ENCODE assay signal across 22 cellular contexts in genomic region chr13:96179309-96179708, GRCh38.
"Had no signal": no experiment of that assay in that cellular context is flagged by ENCODE, and none has a peak within 500 bp of the region (broad histone marks: within the 10 kb centered on the region; RNA-seq: fewer than 3 reads in every experiment).

No MANE protein-coding gene starts in this region.

- H3K27me3 Mint-ChIP-seq: dendritic cell treated with granulocyte-macrophage colony-stimulating factor and Interleukin-4, amounts not matched to agents 40 ng/mL and 50 ng/mL, for 4 days; effector memory CD8-positive, alpha-beta T cell had no signal

- H3K4me1 ChIP-seq: colonic mucosa, esophagus squamous epithelium, foreskin keratinocyte, gastrocnemius medialis, heart left ventricle, heart right ventricle had no signal

- H3K9me3 ChIP-seq: colonic mucosa, esophagus muscularis mucosa, esophagus squamous epithelium, gastrocnemius medialis, gastroesophageal sphincter, heart left ventricle, heart right ventricle had no signal

- DNase-seq: colonic mucosa; cortex of kidney; dermis blood vessel endothelial cell; dorsolateral prefrontal cortex; effector CD4-positive, alpha-beta T cell; effector CD8-positive, alpha-beta T cell; effector memory CD4-positive, alpha-beta T cell; effector memory CD8-positive, alpha-beta T cell; erythroblast; esophagus squamous epithelium; foreskin fibroblast; foreskin keratinocyte; gastrocnemius medialis; glutamatergic neuron; head of caudate nucleus; heart left ventricle; heart right ventricle had no signal

- H3K9me3 Mint-ChIP-seq: dendritic cell treated with granulocyte-macrophage colony-stimulating factor and Interleukin-4, amounts not matched to agents 40 ng/mL and 50 ng/mL, for 4 days had no signal

- H3K27ac ChIP-seq: colonic mucosa, coronary artery, dorsolateral prefrontal cortex, epithelial cell of prostate, esophagus muscularis mucosa, esophagus squamous epithelium, foreskin keratinocyte, gastrocnemius medialis, gastroesophageal sphincter, heart left ventricle, heart right ventricle had no signal

- H3K36me3 ChIP-seq: colonic mucosa, esophagus muscularis mucosa, esophagus squamous epithelium, gastrocnemius medialis, gastroesophageal sphincter, heart left ventricle, heart right ventricle had no signal

- H3K27me3 ChIP-seq: colonic mucosa, dorsolateral prefrontal cortex, esophagus muscularis mucosa, esophagus squamous epithelium, foreskin keratinocyte, gastrocnemius medialis, gastroesophageal sphincter, heart left ventricle had no signal

- H3K27ac Mint-ChIP-seq: dendritic cell treated with granulocyte-macrophage colony-stimulating factor and Interleukin-4, amounts not matched to agents 40 ng/mL and 50 ng/mL, for 4 days; effector memory CD8-positive, alpha-beta T cell had no signal

- H3K4me3 Mint-ChIP-seq: dendritic cell treated with granulocyte-macrophage colony-stimulating factor and Interleukin-4, amounts not matched to agents 40 ng/mL and 50 ng/mL, for 4 days; effector memory CD8-positive, alpha-beta T cell had no signal

- H3K4me3 ChIP-seq: colonic mucosa, coronary artery, dorsolateral prefrontal cortex, esophagus muscularis mucosa, esophagus squamous epithelium, gastrocnemius medialis, gastroesophageal sphincter, heart left ventricle, heart right ventricle had no signal
